In the genomic region with DNA sequence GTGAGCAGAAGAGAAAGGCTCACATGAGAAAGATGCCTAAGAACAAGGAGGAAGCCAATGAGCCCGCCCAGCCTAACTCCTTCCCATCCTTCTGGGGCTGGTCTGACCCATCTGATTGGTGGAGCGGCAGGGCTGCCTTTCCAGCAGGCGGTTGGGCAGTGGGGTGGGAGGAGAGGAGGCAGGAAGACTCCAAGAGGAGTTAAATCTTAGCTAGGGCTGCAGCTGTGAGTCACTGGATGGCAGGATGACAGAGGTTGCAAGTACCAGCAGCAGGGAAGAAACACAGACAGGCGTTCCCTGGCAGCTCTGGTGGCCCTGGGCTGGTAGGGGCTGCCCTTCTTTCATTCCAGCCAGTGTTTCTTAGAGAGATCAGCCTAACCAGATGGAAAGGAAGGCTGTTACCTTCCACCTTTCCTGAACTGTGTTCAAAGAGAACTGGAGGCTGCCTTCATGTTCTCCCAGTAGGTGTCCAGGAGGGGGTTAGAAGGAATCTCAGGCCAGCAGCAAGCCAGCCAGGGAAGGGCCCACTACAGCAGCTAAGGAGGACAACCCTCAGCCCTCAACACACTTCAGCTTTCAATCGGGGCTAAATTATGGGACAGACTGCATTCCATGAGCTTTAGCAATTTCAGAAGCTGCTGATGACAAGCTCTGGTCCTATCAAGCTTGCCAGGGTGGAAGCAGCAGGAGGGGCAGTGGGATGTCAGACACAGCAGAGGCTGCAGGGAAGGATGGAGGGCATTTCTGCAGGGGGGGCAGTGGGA, we compare ENCODE assay signal across 9 cellular contexts. TPM values are rescaled to one million over a fixed set of nuclear protein-coding genes. Genes with fewer than 3 reads are reported as not detected.
A peak's percentile ranks its signal among the peaks of the same experiment; 100 is the strongest.
DNase-seq lines count a peak whose midpoint lies in the region; ATAC-seq, FAIRE-seq and TF ChIP-seq lines count a peak whose summit lies in the region.
"Had no signal": no experiment of that assay in that cellular context is flagged by ENCODE, and none has a peak within 500 bp of the region (broad histone marks: within the 10 kb centered on the region; RNA-seq: fewer than 3 reads in every experiment).

No MANE protein-coding gene starts in this region.

- ATAC-seq in HG02588 (IDR thresholded peaks at IDR 0.05; ENCODE audit: unreplicated experiment) (no peak), GM19328 (IDR thresholded peaks at IDR 0.05; ENCODE audit: unreplicated experiment) (no peak)

- H3K9me3 ChIP-seq in mammary epithelial cell (replicated peaks; ENCODE audit: insufficient read depth, low read length) (no peaks in the 10 kb centered on the region), spleen (no peaks in the 10 kb centered on the region)

- H3K27ac ChIP-seq in mammary epithelial cell (ENCODE audit: insufficient read depth, low read depth, low read length) (no peak overlapping the region), spleen (peak overlapping the region in 7 of 8 donors; percentile 3 to 76 (median 69))
- H3K27ac ChIP-seq: VCaP had no signal

- dilution Hi-C loops in mammary epithelial cell (cut with HindIII; ENCODE audit: low sequenced_read_pairs) = no loop called here

- CTCF ChIA-PET in mammary epithelial cell (lab: Charles Lee; ENCODE audit: low non-redundant PET) = interaction anchor here (0.6 kb wide), 1 partner anchor 34 kb away, joined by 4 read pairs; no protein-coding TSS in a partner anchor

- WGBS in mammary epithelial cell (ENCODE audit: low coverage, missing lambda C conversion rate) = 2% methylated on average over 5 of the region's 5 CpGs
- WGBS in spleen, 5 donors = 34 to 52% (median 40%) methylated on average over 4 to 5 of the region's 5 CpGs

- DNase-seq in GM18507 (ENCODE audit: extremely low spot score, insufficient read length, low read depth) (no peak), NOMO-1 treated with dmso at 0.1 percent for 144 hours (lab: John Stamatoyannopoulos, UW; ENCODE audit: unreplicated experiment) (peak; percentile 75), mammary epithelial cell (peak; percentile 94), iris pigment epithelial cell (ENCODE audit: low read depth) (peak; percentile 96), spleen (peak; percentile 84), mesenteric fat pad (ENCODE audit: low spot score) (no peak)

- H3K36me3 ChIP-seq in mammary epithelial cell (ENCODE audit: insufficient read depth, low read length) (no peaks in the 10 kb centered on the region), spleen (no peaks in the 10 kb centered on the region)

- H3K4me1 ChIP-seq in mammary epithelial cell (ENCODE audit: insufficient read depth, low read length) (peaks cover 26% of the 10 kb centered on the region), spleen (peaks cover 52 to 98% (median 88%) of the 10 kb centered on the region in 6 donors)

- no TSS peak for BruUV-seq in mammary epithelial cell (replicated peaks; lab: Mats Ljungman, UMichigan)

- H3K79me2 ChIP-seq in mammary epithelial cell (ENCODE audit: insufficient read depth, low read length) = peaks cover 95% of the 10 kb centered on the region

- H3K4me2 ChIP-seq in mammary epithelial cell (ENCODE audit: insufficient read depth, low read depth, low read length) = peak overlapping the region; percentile 25

- in situ Hi-C loops in mammary epithelial cell (cut with MboI; ENCODE audit: low sequenced_read_pairs in 2 of 2) = no loop called here

- H3K9ac ChIP-seq in mammary epithelial cell (ENCODE audit: insufficient read depth, low read length) = no peak overlapping the region

- H3K4me3 ChIP-seq in mammary epithelial cell (replicated peaks in 1 of 3; ENCODE audit: insufficient read depth in 1 of 3, low read depth in 2 of 3, low read length in 3 of 3) = no peak overlapping the region
- no peak overlapping the region for H3K4me3 ChIP-seq in spleen

- intact Hi-C loops in mammary epithelial cell (cut with micrococcal nuclease) (loop anchor here (1.0 to 2.0 kb wide), 2 partner anchors 15 to 50 kb away; no protein-coding TSS in a partner anchor), spleen (cut with DNase I; ENCODE audit: low total_unique reads) (no loop called here)

- FAIRE-seq in GM18507 (lab: Jason Lieb, UNC) = peak; percentile 29

- H4K20me1 ChIP-seq in mammary epithelial cell (ENCODE audit: insufficient read depth, low read length) = peaks cover 3% of the 10 kb centered on the region

- no peak for TF ChIP-seq POLR2A in spleen (IDR thresholded peaks at IDR 0.05)

- H2AFZ ChIP-seq in mammary epithelial cell (ENCODE audit: low read depth, low read length) = no peak overlapping the region

- no peaks in the 10 kb centered on the region for H3K27me3 ChIP-seq in mammary epithelial cell (ENCODE audit: insufficient read depth, low read length)
- no peaks in the 10 kb centered on the region for H3K27me3 ChIP-seq in spleen (replicated peaks in 1 of 7)

- TF ChIP-seq CTCF in mammary epithelial cell (conservative IDR thresholded peaks at IDR 0.05 in 1 of 2, IDR thresholded peaks at IDR 0.05 in 1 of 2; ENCODE audit: extremely low read depth in 1 of 2, insufficient read depth in 1 of 2, low read depth in 1 of 2, low read length in 2 of 2) = no peak
- no peak for TF ChIP-seq CTCF in spleen (IDR thresholded peaks at IDR 0.05 in 8 of 11, conservative IDR thresholded peaks at IDR 0.05 in 3 of 11)

RNA-seq across cellular contexts. Expression of gene CHSY1, which starts 50.3 kb away (rescaled TPM):
- total RNA-seq in mammary epithelial cell (10 to 100 TPM; 37.9 to 40.2 TPM), spleen (10 to 100 TPM; 50.2 to 99.5 (median 55.9) TPM), mesenteric fat pad (53.5 TPM)
- polyA plus RNA-seq in mammary epithelial cell (30.2 TPM), spleen (1 to 10 TPM; 6.8 to 9.2 (median 8.3) TPM)
- 83.7 TPM for polyA minus RNA-seq in mammary epithelial cell

Comparison
In these comparisons a context has a peak if more than half of its experiments do, and no peak if none do; other contexts are left out.
1. DNase-seq: peak in NOMO-1 treated with dmso at 0.1 percent for 144 hours (single experiment), mammary epithelial cell (single experiment), iris pigment epithelial cell (single experiment) and spleen (single experiment); none in GM18507 (single experiment) and mesenteric fat pad (single experiment).